In genomic region chr17:51764387-51764971, GRCh38 we compare ENCODE assay signal across 1 cellular context.
TF ChIP-seq lines count a peak whose summit lies in the region.

No MANE protein-coding gene starts in this region.

TF ChIP-seq in GM12878, 131 proteins besides CTCF, POLR2A, EP300 and RAD21 (continued from another document):
- TF ChIP-seq ZNF592 (IDR thresholded peaks at IDR 0.05) = no peak
- no peak for TF ChIP-seq IKZF2 (IDR thresholded peaks at IDR 0.05)
- TF ChIP-seq EGR1 (IDR thresholded peaks at IDR 0.05; ENCODE audit: borderline replicate concordance in 1 of 2, low read depth in 2 of 2, low read length in 2 of 2) = no peak
- TF ChIP-seq SREBF2 (IDR thresholded peaks at IDR 0.05; ENCODE audit: low read length) = no peak
- TF ChIP-seq SIN3A (IDR thresholded peaks at IDR 0.05; ENCODE audit: low read depth, low read length) = no peak
- TF ChIP-seq POLR2AphosphoS5 (IDR thresholded peaks at IDR 0.05; ENCODE audit: low read length) = no peak
- TF ChIP-seq CEBPB (IDR thresholded peaks at IDR 0.05; ENCODE audit: borderline replicate concordance in 1 of 2, low read depth in 2 of 2, low read length in 2 of 2) = no peak
- TF ChIP-seq MYB (IDR thresholded peaks at IDR 0.05; ENCODE audit: borderline replicate concordance, low read depth, low read length) = no peak
- no peak for TF ChIP-seq CHD2 (IDR thresholded peaks at IDR 0.05; ENCODE audit: borderline replicate concordance, low read depth, low read length)
- no peak for TF ChIP-seq E2F4 (IDR thresholded peaks at IDR 0.05; ENCODE audit: low read depth, low read length)
- TF ChIP-seq MAX (IDR thresholded peaks at IDR 0.05; ENCODE audit: low read depth, low read length) = no peak
- TF ChIP-seq ZNF217 (IDR thresholded peaks at IDR 0.05) = no peak
- TF ChIP-seq JUND (IDR thresholded peaks at IDR 0.05; ENCODE audit: low read depth, low read length) = no peak
- no peak for TF ChIP-seq E4F1 (IDR thresholded peaks at IDR 0.05; ENCODE audit: borderline replicate concordance, partially characterized antibody)
- peak; percentile 69 for TF ChIP-seq RUNX3 (IDR thresholded peaks at IDR 0.05; ENCODE audit: low read length)
- TF ChIP-seq MEF2A (IDR thresholded peaks at IDR 0.05; ENCODE audit: insufficient read depth, low read depth, low read length) = no peak
- TF ChIP-seq STAT1 (conservative IDR thresholded peaks at IDR 0.05) = 0 out of 2 replicates have a peak, but pooled peaks have one; percentile 14
- TF ChIP-seq CBX3 (IDR thresholded peaks at IDR 0.05; ENCODE audit: borderline replicate concordance, low read depth) = no peak
- no peak for TF ChIP-seq NFIC (IDR thresholded peaks at IDR 0.05; ENCODE audit: low read depth, low read length)
- no peak for TF ChIP-seq EED (IDR thresholded peaks at IDR 0.05; ENCODE audit: low read depth)
- TF ChIP-seq RBBP5 (conservative IDR thresholded peaks at IDR 0.05) = no peak
- TF ChIP-seq ZBTB40 (IDR thresholded peaks at IDR 0.05; ENCODE audit: borderline replicate concordance) = no peak
- TF ChIP-seq KDM1A (IDR thresholded peaks at IDR 0.05; ENCODE audit: borderline replicate concordance) = no peak
- peak; percentile 66; the same call in 1 of the 2 replicates for TF ChIP-seq SMC3 (IDR thresholded peaks at IDR 0.05; ENCODE audit: borderline replicate concordance, low read length)
- no peak for TF ChIP-seq RELA (IDR thresholded peaks at IDR 0.05; ENCODE audit: borderline replicate concordance, partially characterized antibody)
- TF ChIP-seq YY1 (IDR thresholded peaks at IDR 0.05; ENCODE audit: low read depth, low read length) = peak; percentile 31; the same call in 1 of the 2 replicates
- no peak for TF ChIP-seq SKIL (IDR thresholded peaks at IDR 0.05; ENCODE audit: low read depth, poor library complexity, severe bottlenecking)
